In genomic region chr11:61401558-61401957, GRCh38 we compare ENCODE assay signal across 17 cellular contexts.
"Had no signal": no experiment of that assay in that cellular context is flagged by ENCODE, and none has a peak within 500 bp of the region (broad histone marks: within the 10 kb centered on the region; RNA-seq: fewer than 3 reads in every experiment).

No MANE protein-coding gene starts in this region.

- H3K9me3 Mint-ChIP-seq: activated T-helper 1 cell treated with anti-CD3 and anti-CD28 coated beads, Interleukin-12 subunit alpha, Interleukin-12 subunit beta, Interleukin-2, Interleukin-4 antibody, amounts not matched to agents 30 ng/mL and 10 ng/mL and 1 ng/mL, durations not matched to agents 14 hours and 24 hours and 36 hours; dendritic cell treated with granulocyte-macrophage colony-stimulating factor and Interleukin-4, amounts not matched to agents 40 ng/mL and 50 ng/mL, for 4 days; endodermal cell; nephron had no signal

- H3K27me3 Mint-ChIP-seq: dendritic cell treated with granulocyte-macrophage colony-stimulating factor and Interleukin-4, amounts not matched to agents 40 ng/mL and 50 ng/mL, for 4 days had no signal

- H3K4me1 Mint-ChIP-seq: nephron had no signal

- H3K4me3 Mint-ChIP-seq: activated T-helper 1 cell treated with anti-CD3 and anti-CD28 coated beads, Interleukin-12 subunit alpha, Interleukin-12 subunit beta, Interleukin-2, Interleukin-4 antibody, amounts not matched to agents 30 ng/mL and 10 ng/mL and 1 ng/mL, durations not matched to agents 14 hours and 24 hours and 36 hours; dendritic cell treated with granulocyte-macrophage colony-stimulating factor and Interleukin-4, amounts not matched to agents 40 ng/mL and 50 ng/mL, for 4 days; endodermal cell; nephron had no signal

- H3K27me3 ChIP-seq: body of pancreas, ovary, stomach had no signal

- ATAC-seq: body of pancreas, lower lobe of right lung had no signal

- H3K27ac Mint-ChIP-seq: activated T-helper 1 cell treated with anti-CD3 and anti-CD28 coated beads, Interleukin-12 subunit alpha, Interleukin-12 subunit beta, Interleukin-2, Interleukin-4 antibody, amounts not matched to agents 30 ng/mL and 10 ng/mL and 1 ng/mL, durations not matched to agents 14 hours and 24 hours and 36 hours; dendritic cell treated with granulocyte-macrophage colony-stimulating factor and Interleukin-4, amounts not matched to agents 40 ng/mL and 50 ng/mL, for 4 days; endodermal cell had no signal

- DNase-seq: activated CD4-positive, alpha-beta T cell treated with anti-CD3 and anti-CD28 coated beads for 48 hours; activated naive CD4-positive, alpha-beta T cell treated with anti-CD3 and anti-CD28 coated beads, Interleukin-2, amount 50 U/mL, for 16 hours; amniotic stem cell; body of pancreas; endodermal cell; hypothalamus; lower lobe of right lung; midbrain; ovary; stimulated activated CD4-positive, alpha-beta T cell treated with anti-CD3 and anti-CD28 coated beads, Interleukin-4, amount 100 ng/mL, for 1 hour; stimulated activated CD8-positive, alpha-beta memory T cell treated with anti-CD3 and anti-CD28 coated beads, Interleukin-4, amount 100 ng/mL, for 48 hours; stomach; WERI-Rb-1 had no signal

- H3K27ac ChIP-seq: lower lobe of right lung, ovary, thoracic aorta, WERI-Rb-1 had no signal
